ENCODE assay signal across 19 cellular contexts in genomic region chr6:1597924-1598323, GRCh38. TPM values are rescaled to one million over a fixed set of nuclear protein-coding genes. Genes with fewer than 3 reads are reported as not detected.
A peak's percentile ranks its signal among the peaks of the same experiment; 100 is the strongest.
DNase-seq lines count a peak whose midpoint lies in the region; ATAC-seq and TF ChIP-seq lines count a peak whose summit lies in the region.
"Had no signal": no experiment of that assay in that cellular context is flagged by ENCODE, and none has a peak within 500 bp of the region (broad histone marks: within the 10 kb centered on the region; RNA-seq: fewer than 3 reads in every experiment).

No MANE protein-coding gene starts in this region.

- intact Hi-C loops in MCF 10A (cut with micrococcal nuclease) (loop anchor here (2.0 kb wide), 3 partner anchors 757 to 1037 kb away; no protein-coding TSS in a partner anchor), breast epithelium (cut with DNase I; ENCODE audit: low total_unique reads) (loop anchor here (10.0 kb wide), 1 partner anchor 1037 kb away; no protein-coding TSS in a partner anchor), spleen (cut with DNase I; ENCODE audit: low total_unique reads) (loop anchor here (5.0 kb wide), 2 partner anchors 754 to 1034 kb away; no protein-coding TSS in a partner anchor)

- peaks cover 4% of the 10 kb centered on the region for H3K36me3 Mint-ChIP-seq in MCF 10A (ENCODE audit: insufficient read depth, unreplicated experiment)

- no TSS peak for BruUV-seq in MCF 10A (replicated peaks; lab: Mats Ljungman, UMichigan)

- peaks cover 13% of the 10 kb centered on the region for H3K27me3 Mint-ChIP-seq in MCF 10A (ENCODE audit: insufficient read depth, unreplicated experiment)

- DNase-seq in MCF 10A (ENCODE audit: unreplicated experiment) = peak; percentile 80
- DNase-seq in breast epithelium (ENCODE audit: low spot score in 2 of 2) = no peak
- peak; percentile 59 for DNase-seq in SK-MEL-5 (ENCODE audit: low read depth, low spot score)
- DNase-seq in spleen = peak; percentile 31
- DNase-seq in occipital lobe (lab: John Stamatoyannopoulos, UW) = no peak
- DNase-seq: activated CD4-positive, alpha-beta T cell treated with anti-CD3 and anti-CD28 coated beads, Interleukin-2, amount 50 U/mL, for 1 hour; aorta; GOT3; KBM-7; left ventricle myocardium inferior; NCI-H1417; retina had no signal

- H3K4me3 ChIP-seq in breast epithelium = no peak overlapping the region
- H3K4me3 ChIP-seq in spleen = no peak overlapping the region
- H3K4me3 ChIP-seq: BLaER1, left ventricle myocardium inferior, thoracic aorta had no signal

- peaks cover 28% of the 10 kb centered on the region for H3K4me1 Mint-ChIP-seq in MCF 10A (ENCODE audit: insufficient read depth, unreplicated experiment)

- TF ChIP-seq CTCF in MCF 10A (IDR thresholded peaks at IDR 0.05; ENCODE audit: unreplicated experiment) (no peak), breast epithelium (IDR thresholded peaks at IDR 0.05) (no peak), spleen (IDR thresholded peaks at IDR 0.05 in 8 of 11, conservative IDR thresholded peaks at IDR 0.05 in 3 of 11) (no peak)

- H3K27ac ChIP-seq in breast epithelium (no peak overlapping the region), spleen (no peak overlapping the region)
- H3K27ac ChIP-seq: 22Rv1, BLaER1, left ventricle myocardium inferior had no signal

- POLR2A ChIA-PET in MCF 10A (lab: Yijun Ruan, JAX) = interaction anchor here (0.5 to 2.5 kb wide), 11 partner anchors 8 to 1176 kb away, joined by 3 to 14 read pairs (median 3); partner anchors contain the start of gene FOXC1

- peaks cover 5 to 20% of the 10 kb centered on the region in 2 donors for H3K27me3 ChIP-seq in breast epithelium
- H3K27me3 ChIP-seq in spleen (replicated peaks in 1 of 7) = peaks cover 0 to 96% (median 49%) of the 10 kb centered on the region in 7 donors

- peak overlapping the region; percentile 59 for H3K27ac Mint-ChIP-seq in MCF 10A (ENCODE audit: low read depth, unreplicated experiment)

- H3K4me1 ChIP-seq in breast epithelium (peaks cover 0 to 9% of the 10 kb centered on the region in 2 donors), spleen (peaks cover 0 to 16% (median 7%) of the 10 kb centered on the region in 6 donors)

- 77 to 94% (median 91%) methylated on average over 5 of the region's 5 CpGs for WGBS in spleen, 5 donors

- CTCF ChIA-PET in MCF 10A (lab: Yijun Ruan, JAX) = interaction anchor here (0.6 to 6.3 kb wide), 14 partner anchors 9 to 1152 kb away, joined by 3 to 49 read pairs (median 8); partner anchors contain the start of gene MYLK4

- in situ Hi-C loops in SK-MEL-5 (cut with HindIII; ENCODE audit: low pct_unique_long_range_greater_than_20kb, low sequenced_read_pairs) = no loop called here

- H3K36me3 ChIP-seq in breast epithelium = no peaks in the 10 kb centered on the region
- H3K36me3 ChIP-seq in spleen = no peaks in the 10 kb centered on the region
- H3K36me3 ChIP-seq: BLaER1, left ventricle myocardium inferior, thoracic aorta had no signal

- H3K9me3 Mint-ChIP-seq in MCF 10A (ENCODE audit: unreplicated experiment) = no peaks in the 10 kb centered on the region

- H3K9me3 ChIP-seq in breast epithelium = no peaks in the 10 kb centered on the region
- no peaks in the 10 kb centered on the region for H3K9me3 ChIP-seq in spleen
- H3K9me3 ChIP-seq: BLaER1, left ventricle myocardium inferior, thoracic aorta had no signal

- TF ChIP-seq POLR2A in breast epithelium (IDR thresholded peaks at IDR 0.05) (no peak), spleen (IDR thresholded peaks at IDR 0.05) (no peak)

- peak; percentile 76 for ATAC-seq in esophagus mucosa
- ATAC-seq in HG02623 (IDR thresholded peaks at IDR 0.05; ENCODE audit: unreplicated experiment) = no peak
- ATAC-seq in GM18907 (IDR thresholded peaks at IDR 0.05; ENCODE audit: unreplicated experiment) = no peak
- ATAC-seq: Panc1 had no signal

- no peak overlapping the region for H3K4me3 Mint-ChIP-seq in MCF 10A (ENCODE audit: unreplicated experiment)

RNA-seq across cellular contexts. Expression of gene FOXC1, which starts 11.8 kb away (rescaled TPM):
- total RNA-seq in MCF 10A (2022) (16.7 and 16.8 TPM in 2 replicates), breast epithelium (10 to 100 TPM in 1 of 3 donors, 1 to 10 TPM in 2; 3.7 to 13.2 (median 7.5) TPM), esophagus mucosa (6.5 TPM), spleen (1 to 10 TPM in 1 of 7 donors, under 1 TPM in 6; 0.37 to 1.1 (median 0.58) TPM), occipital lobe (4.8 TPM)
- total RNA-seq in SK-MEL-5 (2014; rRNA removed; shearing (Covaris generic)) = 9.4 and 10.3 TPM in 2 replicates
- polyA plus RNA-seq in SK-MEL-5 (2015; cell fraction: cytosol; rRNA removed) = 24.0 and 32.2 TPM in 2 replicates
- polyA plus RNA-seq in SK-MEL-5 (2015; cell fraction: nucleus; rRNA removed) = 15.0 and 15.6 TPM in 2 replicates
- polyA plus RNA-seq in spleen = under 1 TPM; 0.20 to 0.67 (median 0.53) TPM

Comparison
In these comparisons a context has a peak if more than half of its experiments do, and no peak if none do; other contexts are left out.
1. DNase-seq: peak in MCF 10A (single experiment), SK-MEL-5 (single experiment) and spleen (single experiment); none in breast epithelium (0 of 2) and occipital lobe (single experiment).